13 cellular contexts compared by ENCODE assay signal in the genomic region with DNA sequence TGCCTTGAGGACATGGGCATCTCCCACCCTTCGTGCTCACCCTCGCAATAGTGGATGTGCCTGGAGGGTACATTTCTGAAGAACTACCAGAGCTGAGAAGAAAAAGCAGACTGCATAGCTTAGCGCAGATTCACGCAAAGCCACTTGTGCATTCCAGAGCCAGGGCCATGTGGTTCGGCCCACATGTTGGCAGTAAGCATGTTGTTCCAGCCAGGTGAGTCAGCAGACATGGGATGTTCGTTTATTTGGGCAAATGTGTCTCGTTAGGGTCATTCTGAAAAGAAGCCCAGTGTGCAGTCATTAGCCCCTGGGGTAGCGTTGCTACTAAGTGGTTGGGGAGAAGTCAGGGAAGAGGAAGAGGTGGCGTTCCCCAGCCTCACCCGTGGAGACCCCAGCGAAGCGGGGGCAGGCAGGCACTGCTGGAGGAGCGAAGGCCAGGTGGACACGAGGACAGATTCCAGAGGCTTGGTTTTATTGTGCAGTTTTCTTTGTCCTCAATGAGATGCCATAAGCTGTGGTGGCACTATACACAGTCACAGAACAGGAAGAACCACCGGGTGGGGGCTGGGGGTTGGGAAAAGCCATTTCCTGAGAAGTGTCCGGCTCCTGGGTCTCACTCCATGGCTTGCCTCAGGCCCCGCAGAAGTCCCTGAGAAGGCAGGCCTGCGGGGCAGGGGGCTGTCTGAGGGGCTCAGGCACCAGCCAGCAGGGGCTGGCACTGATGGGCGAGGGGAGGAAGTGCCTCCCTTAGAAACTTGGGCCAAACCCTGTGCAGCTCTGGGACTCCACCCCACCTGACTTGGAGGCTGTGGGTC. TPM values are rescaled to one million over a fixed set of nuclear protein-coding genes. Genes with fewer than 3 reads are reported as not detected.
DNase-seq lines count a peak whose midpoint lies in the region; ATAC-seq and TF ChIP-seq lines count a peak whose summit lies in the region.
"Had no signal": no experiment of that assay in that cellular context is flagged by ENCODE, and none has a peak within 500 bp of the region (broad histone marks: within the 10 kb centered on the region; RNA-seq: fewer than 3 reads in every experiment).

No MANE protein-coding gene starts in this region.

- no peak overlapping the region for H3K4me3 Mint-ChIP-seq in activated CD4-positive, alpha-beta memory T cell treated with anti-CD3 and anti-CD28 coated beads, Interleukin-2, amount 10 ng/mL, durations not matched to agents 7 days and 5 days
- H3K4me3 Mint-ChIP-seq: activated naive CD8-positive, alpha-beta T cell had no signal

- H3K4me3 ChIP-seq in SJCRH30 (no peak overlapping the region), left lung (no peak overlapping the region)
- H3K4me3 ChIP-seq: heart right ventricle had no signal

- H3K36me3 Mint-ChIP-seq in activated CD4-positive, alpha-beta memory T cell treated with anti-CD3 and anti-CD28 coated beads, Interleukin-2, amount 10 ng/mL, durations not matched to agents 7 days and 5 days (ENCODE audit: low read depth): no peaks in the 10 kb centered on the region

- peaks cover 26% of the 10 kb centered on the region for H3K27me3 Mint-ChIP-seq in activated CD4-positive, alpha-beta memory T cell treated with anti-CD3 and anti-CD28 coated beads, Interleukin-2, amount 10 ng/mL, durations not matched to agents 7 days and 5 days

- H3K36me3 ChIP-seq in SJCRH30 (no peaks in the 10 kb centered on the region), left lung (no peaks in the 10 kb centered on the region)

- H3K4me1 ChIP-seq in SJCRH30 (peaks cover 9% of the 10 kb centered on the region), left lung (peaks cover 9 to 13% of the 10 kb centered on the region in 2 donors)
- H3K4me1 ChIP-seq: Caco-2 had no signal

- no peaks in the 10 kb centered on the region for H3K9me3 Mint-ChIP-seq in activated CD4-positive, alpha-beta memory T cell treated with anti-CD3 and anti-CD28 coated beads, Interleukin-2, amount 10 ng/mL, durations not matched to agents 7 days and 5 days

- ATAC-seq in esophagus mucosa: peak; percentile 69
- ATAC-seq in omental fat pad (ENCODE audit: low FRiP score): peak; percentile 78
- no peak for ATAC-seq in left lung
- ATAC-seq: heart right ventricle had no signal

- H3K9me3 ChIP-seq in SJCRH30 (replicated peaks) (no peaks in the 10 kb centered on the region), left lung (no peaks in the 10 kb centered on the region)
- H3K9me3 ChIP-seq: Caco-2, heart right ventricle had no signal

- no peak overlapping the region for H3K27ac Mint-ChIP-seq in activated CD4-positive, alpha-beta memory T cell treated with anti-CD3 and anti-CD28 coated beads, Interleukin-2, amount 10 ng/mL, durations not matched to agents 7 days and 5 days
- H3K27ac Mint-ChIP-seq: activated naive CD8-positive, alpha-beta T cell had no signal

- CTCF ChIA-PET in activated CD4-positive, alpha-beta memory T cell treated with anti-CD3 and anti-CD28 coated beads, Interleukin-2, amount 10 ng/mL, durations not matched to agents 7 days and 5 days (lab: Charles Lee): no interaction called here

- DNase-seq in EL: peak; percentile 98
- no peak for DNase-seq in SJCRH30
- DNase-seq in omental fat pad (ENCODE audit: low spot score): no peak
- DNase-seq in GM10266 (ENCODE audit: extremely low spot score): no peak
- DNase-seq in activated T-cell treated with anti-CD3 and anti-CD28 coated beads, Interleukin-2, amount 50 U/mL, for 1 hour: no peak
- DNase-seq in left lung: no peak
- no peak for DNase-seq in activated CD4-positive, alpha-beta memory T cell treated with anti-CD3 and anti-CD28 coated beads, Interleukin-2, amount 10 ng/mL, durations not matched to agents 7 days and 5 days
- DNase-seq: activated CD4-positive, CD25-positive, alpha-beta regulatory T cell treated with anti-CD3 and anti-CD28 coated beads, Interleukin-2, amount 50 U/mL, for 72 hours; Caco-2; heart right ventricle; KG1 had no signal

- H3K27me3 ChIP-seq in SJCRH30 (no peaks in the 10 kb centered on the region), left lung (peaks cover 4 to 42% of the 10 kb centered on the region in 2 donors)

- TF ChIP-seq CTCF in omental fat pad (IDR thresholded peaks at IDR 0.05) (no peak), GM10266 (IDR thresholded peaks at IDR 0.05; ENCODE audit: control insufficient read depth, insufficient read depth, low read depth, missing control alignments) (no peak), left lung (IDR thresholded peaks at IDR 0.05) (no peak)

- intact Hi-C loops in left lung (cut with DNase I): no loop called here

- POLR2A ChIA-PET in activated CD4-positive, alpha-beta memory T cell treated with anti-CD3 and anti-CD28 coated beads, Interleukin-2, amount 10 ng/mL, durations not matched to agents 7 days and 5 days (lab: Charles Lee): no interaction called here

- H3K27ac ChIP-seq in SJCRH30 (peak overlapping the region; percentile 36; the same call in 1 of the 2 replicates), left lung (no peak overlapping the region)
- H3K27ac ChIP-seq: heart right ventricle had no signal

- peaks cover 15% of the 10 kb centered on the region for H3K4me1 Mint-ChIP-seq in activated CD4-positive, alpha-beta memory T cell treated with anti-CD3 and anti-CD28 coated beads, Interleukin-2, amount 10 ng/mL, durations not matched to agents 7 days and 5 days

RNA-seq across cellular contexts. Expression of a gene that starts 5.0 kb away (rescaled TPM):
- 2.5 and 3.8 TPM in 2 replicates for total RNA-seq in SJCRH30 (2014; rRNA removed; shearing (Covaris generic))
- total RNA-seq in esophagus mucosa (3.6 TPM), omental fat pad (10 to 100 TPM; 12.0 to 71.5 (median 33.3) TPM), left lung (100 to 1,000 TPM in 1 of 2 donors, 10 to 100 TPM in 1; 46.6 to 130 TPM)
- total RNA-seq in activated CD4-positive, alpha-beta memory T cell treated with anti-CD3 and anti-CD28 coated beads, Interleukin-2, amount 10 ng/mL, durations not matched to agents 7 days and 5 days: 1 to 10 TPM; 1.3 to 2.0 TPM
- total RNA-seq: Caco-2 had no signal

RNA-seq across cellular contexts. Expression of a gene that starts 36.4 kb away (rescaled TPM):
- total RNA-seq in SJCRH30 (2014; rRNA removed; shearing (Covaris generic)): 2.1 and 2.4 TPM in 2 replicates
- total RNA-seq in esophagus mucosa: 2.8 TPM
- total RNA-seq in omental fat pad: 10 to 100 TPM in 2 of 4 donors, under 1 TPM in 2; 0.63 to 18.7 (median 9.2) TPM
- 1 to 10 TPM; 2.6 to 3.7 TPM for total RNA-seq in left lung
- total RNA-seq in activated CD4-positive, alpha-beta memory T cell treated with anti-CD3 and anti-CD28 coated beads, Interleukin-2, amount 10 ng/mL, durations not matched to agents 7 days and 5 days: under 1 TPM; 0.48 to 0.53 TPM
